29 cellular contexts compared by ENCODE assay signal in the genomic region with DNA sequence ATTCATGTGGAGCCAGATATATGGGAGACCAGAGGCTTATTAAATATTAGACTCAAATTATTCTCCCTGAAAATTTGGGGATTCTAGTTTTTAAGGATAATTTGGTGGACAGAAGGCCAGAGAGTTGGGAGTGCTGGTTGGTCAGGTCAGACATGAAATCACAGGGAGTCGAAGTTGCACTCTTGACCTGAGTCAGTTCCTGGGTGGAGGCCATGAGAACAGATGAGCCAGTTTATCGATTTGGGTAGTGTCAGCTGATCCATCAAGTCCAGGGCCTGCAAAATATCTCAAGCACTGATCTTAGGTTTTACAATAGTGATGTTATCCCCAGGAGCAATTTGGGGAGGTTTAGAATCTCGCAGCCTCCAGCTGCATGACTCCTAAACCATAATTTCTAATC.
"Had no signal": no experiment of that assay in that cellular context is flagged by ENCODE, and none has a peak within 500 bp of the region (broad histone marks: within the 10 kb centered on the region; RNA-seq: fewer than 3 reads in every experiment).

No MANE protein-coding gene starts in this region.

- FAIRE-seq: pancreas, urothelium cell line had no signal

- H3K9me3 ChIP-seq: pancreas, psoas muscle, thoracic aorta, thyroid gland, vagina had no signal

- ATAC-seq: naive thymus-derived CD8-positive, alpha-beta T cell; natural killer cell treated with Interleukin-12 subunit alpha and Interleukin-12 subunit beta and Interleukin-15 and Interleukin-18, amount 100 ng/mL, for 72 hours; pancreas; psoas muscle; right cardiac atrium; sciatic nerve; stimulated activated memory B cell treated with anti-CD40 and anti-IgM and Interleukin-4, amounts not matched to agents 10 μg/mL and 1 μg/mL and 100 μg/mL, for 72 hours; stimulated activated naive CD8-positive, alpha-beta T cell treated with anti-CD3 and anti-CD28 coated beads, Interleukin-15, amount 100 ng/mL, for 72 hours; stimulated activated naive CD8-positive, alpha-beta T cell treated with anti-CD3 and anti-CD28 coated beads, Interleukin-15, Interleukin-2, amounts not matched to agents 100 U/mL and 50 U/mL, for 24 hours had no signal

- H3K27ac ChIP-seq: neutrophil, pancreas, psoas muscle, skin epidermis, spleen, thoracic aorta, thyroid gland, tibial nerve, upper lobe of left lung, vagina had no signal

- H3K4me1 ChIP-seq: pancreas, psoas muscle, spleen, thyroid gland, upper lobe of left lung, vagina had no signal

- H3K27me3 ChIP-seq: neutrophil, pancreas, spleen, thyroid gland, tibial nerve, upper lobe of left lung, vagina had no signal

- H3K4me3 ChIP-seq: pancreas, psoas muscle, skin epidermis, smooth muscle cell, spleen, thoracic aorta, thyroid gland, tibial nerve, upper lobe of left lung, vagina had no signal

- H3K36me3 ChIP-seq: neutrophil, pancreas, spleen, thoracic aorta, thyroid gland, tibial nerve, upper lobe of left lung, vagina had no signal

- DNase-seq: naive thymus-derived CD8-positive, alpha-beta T cell; nephron progenitor cell; nucleus accumbens; pancreas; psoas muscle; right cardiac atrium; spleen; stimulated activated CD4-positive, alpha-beta T cell treated with anti-CD3 and anti-CD28 coated beads, Interleukin-12 subunit alpha, Interleukin-12 subunit beta, amount 100 ng/mL, for 4 hours; stimulated activated CD4-positive, alpha-beta T cell treated with anti-CD3 and anti-CD28 coated beads, Interleukin-1b, Interleukin-23, amount 100 ng/mL, for 48 hours; stimulated activated CD4-positive, alpha-beta T cell treated with anti-CD3 and anti-CD28 coated beads, Interleukin-4, amount 100 ng/mL, for 1 hour; stimulated activated CD4-positive, alpha-beta T cell treated with anti-CD3 and anti-CD28 coated beads, Interleukin-4, amount 100 ng/mL, for 4 hours; stimulated activated CD8-positive, alpha-beta memory T cell treated with anti-CD3 and anti-CD28 coated beads, Interleukin-4, amount 100 ng/mL, for 48 hours; stimulated activated naive CD4-positive, alpha-beta T cell; stimulated activated naive CD8-positive, alpha-beta T cell treated with anti-CD3 and anti-CD28 coated beads, Interleukin-15, amount 100 ng/mL, for 72 hours; stimulated activated naive CD8-positive, alpha-beta T cell treated with anti-CD3 and anti-CD28 coated beads, Interleukin-15, Interleukin-2, amounts not matched to agents 100 U/mL and 50 U/mL, for 24 hours; substantia nigra; thyroid gland; trophoblast cell; upper lobe of left lung had no signal
